1 cellular context compared by ENCODE assay signal in the genomic region with DNA sequence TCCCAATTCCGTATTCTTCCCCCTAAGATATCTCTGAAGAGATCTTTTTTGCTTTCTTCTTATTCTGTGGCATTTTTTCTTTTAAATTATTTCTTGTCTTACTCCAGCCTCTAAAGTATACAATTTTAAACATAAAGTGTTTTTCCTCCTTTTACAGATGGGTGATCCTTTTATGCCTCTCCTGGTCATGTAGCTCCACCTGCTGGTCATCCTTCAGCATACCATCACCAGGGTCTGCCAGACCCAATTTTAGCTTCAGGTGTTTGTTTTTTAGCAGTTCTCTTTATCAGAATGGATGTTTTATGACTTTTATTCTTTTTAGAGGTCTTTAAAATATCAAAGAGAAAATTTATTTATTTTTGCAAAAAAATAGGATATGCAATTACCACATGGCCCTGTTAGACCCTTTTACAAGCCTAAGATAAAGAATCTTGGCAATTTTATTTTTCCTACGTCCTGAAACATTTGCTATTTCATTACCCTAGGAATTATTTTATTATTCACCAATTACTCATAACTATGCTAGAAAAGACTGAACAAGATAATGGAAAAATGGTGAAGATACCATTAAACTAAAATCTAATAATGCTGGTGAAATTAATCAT.
TF ChIP-seq lines count a peak whose summit lies in the region.

No MANE protein-coding gene starts in this region.

TF ChIP-seq in GM12878, 131 proteins besides CTCF, POLR2A, EP300 and RAD21 (continued from another document):
- TF ChIP-seq, protein P1, sequence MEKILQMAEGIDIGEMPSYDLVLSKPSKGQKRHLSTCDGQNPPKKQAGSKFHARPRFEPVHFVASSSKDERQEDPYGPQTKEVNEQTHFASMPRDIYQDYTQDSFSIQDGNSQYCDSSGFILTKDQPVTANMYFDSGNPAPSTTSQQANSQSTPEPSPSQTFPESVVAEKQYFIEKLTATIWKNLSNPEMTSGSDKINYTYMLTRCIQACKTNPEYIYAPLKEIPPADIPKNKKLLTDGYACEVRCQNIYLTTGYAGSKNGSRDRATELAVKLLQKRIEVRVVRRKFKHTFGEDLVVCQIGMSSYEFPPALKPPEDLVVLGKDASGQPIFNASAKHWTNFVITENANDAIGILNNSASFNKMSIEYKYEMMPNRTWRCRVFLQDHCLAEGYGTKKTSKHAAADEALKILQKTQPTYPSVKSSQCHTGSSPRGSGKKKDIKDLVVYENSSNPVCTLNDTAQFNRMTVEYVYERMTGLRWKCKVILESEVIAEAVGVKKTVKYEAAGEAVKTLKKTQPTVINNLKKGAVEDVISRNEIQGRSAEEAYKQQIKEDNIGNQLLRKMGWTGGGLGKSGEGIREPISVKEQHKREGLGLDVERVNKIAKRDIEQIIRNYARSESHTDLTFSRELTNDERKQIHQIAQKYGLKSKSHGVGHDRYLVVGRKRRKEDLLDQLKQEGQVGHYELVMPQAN (conservative IDR thresholded peaks at IDR 0.05), result no peak
- TF ChIP-seq MXI1 (IDR thresholded peaks at IDR 0.05; ENCODE audit: low read depth, low read length) (no peak), CHD2 (IDR thresholded peaks at IDR 0.05; ENCODE audit: borderline replicate concordance, low read depth, low read length) (no peak), FOXM1 (IDR thresholded peaks at IDR 0.05; ENCODE audit: low read depth, low read length) (peak; percentile 26; the same call in 1 of the 2 replicates), ZNF384 (IDR thresholded peaks at IDR 0.05; ENCODE audit: borderline replicate concordance, low read depth, low read length) (no peak), HDAC2 (IDR thresholded peaks at IDR 0.05) (no peak)
- TF ChIP-seq, protein P2, sequence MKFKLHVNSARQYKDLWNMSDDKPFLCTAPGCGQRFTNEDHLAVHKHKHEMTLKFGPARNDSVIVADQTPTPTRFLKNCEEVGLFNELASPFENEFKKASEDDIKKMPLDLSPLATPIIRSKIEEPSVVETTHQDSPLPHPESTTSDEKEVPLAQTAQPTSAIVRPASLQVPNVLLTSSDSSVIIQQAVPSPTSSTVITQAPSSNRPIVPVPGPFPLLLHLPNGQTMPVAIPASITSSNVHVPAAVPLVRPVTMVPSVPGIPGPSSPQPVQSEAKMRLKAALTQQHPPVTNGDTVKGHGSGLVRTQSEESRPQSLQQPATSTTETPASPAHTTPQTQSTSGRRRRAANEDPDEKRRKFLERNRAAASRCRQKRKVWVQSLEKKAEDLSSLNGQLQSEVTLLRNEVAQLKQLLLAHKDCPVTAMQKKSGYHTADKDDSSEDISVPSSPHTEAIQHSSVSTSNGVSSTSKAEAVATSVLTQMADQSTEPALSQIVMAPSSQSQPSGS (IDR thresholded peaks at IDR 0.05; ENCODE audit: low read length), result no peak
